8 cellular contexts compared by ENCODE assay signal in the genomic region with DNA sequence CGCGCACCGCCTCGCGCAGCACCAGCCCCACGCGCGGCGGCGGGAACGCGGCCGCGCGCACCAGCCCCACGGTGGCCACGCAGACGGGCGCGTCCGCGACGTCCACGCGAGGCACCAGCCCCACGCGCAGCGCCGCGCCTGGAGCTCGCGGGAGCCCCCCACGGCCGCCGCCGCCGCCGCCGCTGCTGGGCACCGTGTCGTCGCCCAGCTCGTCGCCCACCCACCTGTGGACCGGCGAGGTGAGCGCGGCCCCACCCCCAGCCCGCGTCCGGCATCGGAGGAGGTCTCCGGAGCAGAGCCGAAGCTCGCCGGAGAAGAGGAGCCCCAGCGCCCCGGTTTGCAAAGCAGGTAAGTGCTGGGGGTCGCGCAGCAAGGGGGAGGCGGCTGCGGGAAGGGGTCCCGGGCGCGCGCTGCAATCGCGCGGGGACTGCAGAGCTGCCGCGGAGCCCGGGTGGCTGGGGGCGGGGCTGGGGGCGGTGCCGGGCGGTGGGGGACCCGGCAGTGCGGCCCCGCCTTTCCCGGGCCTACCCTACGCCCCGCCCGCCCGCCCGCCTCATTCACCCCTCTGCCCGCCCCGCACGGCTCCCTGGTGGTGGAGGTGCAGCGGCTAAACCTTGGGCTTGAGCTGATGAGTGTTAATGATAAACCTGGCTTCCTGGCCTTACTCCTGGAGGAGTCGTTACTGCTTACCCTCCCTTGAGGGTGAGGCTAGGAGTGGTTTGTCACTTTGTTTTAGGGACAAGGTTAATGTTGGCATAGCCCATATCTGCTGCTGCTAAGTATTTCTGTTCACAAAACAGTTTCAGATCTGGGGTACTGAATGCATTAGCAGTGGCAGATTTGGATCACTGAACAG. TPM values are rescaled to one million over a fixed set of nuclear protein-coding genes. Genes with fewer than 3 reads are reported as not detected.
DNase-seq lines count a peak whose midpoint lies in the region; ATAC-seq and FAIRE-seq lines count a peak whose summit lies in the region.

No MANE protein-coding gene starts in this region.

- peak; percentile 23 for FAIRE-seq in HTR-8/SVneo (lab: Jason Lieb, UNC)

- ATAC-seq in GM21390 (IDR thresholded peaks at IDR 0.05; ENCODE audit: unreplicated experiment) = peak; percentile 62

- DNase-seq in DMS 273 (lab: John Stamatoyannopoulos, UW; ENCODE audit: unreplicated experiment) (peak; percentile 92), HTR-8/SVneo (ENCODE audit: insufficient read length, low spot score) (peak; percentile 85), NOMO-1 treated with DMSO at 0.1 percent for 48 hours (lab: John Stamatoyannopoulos, UW; ENCODE audit: unreplicated experiment) (peak; percentile 74), activated T-cell treated with anti-CD3 and anti-CD28 coated beads for 1 hour (ENCODE audit: low read depth) (peak; percentile 83), epidermal melanocyte (ENCODE audit: insufficient read length, low spot score) (peak; percentile 63), mucosa of gallbladder (ENCODE audit: low spot score) (peak; percentile 86)
- peak; percentile 59 to 76 for DNase-seq in stimulated activated CD8-positive, alpha-beta memory T cell treated with anti-CD3 and anti-CD28 coated beads, Interleukin-4, amount 100 ng/mL, for 4 hours (ENCODE audit: low read depth in 2 of 2, low spot score in 1 of 2)

RNA-seq across cellular contexts. Expression of gene FAM117B, which starts 0.9 kb away (rescaled TPM):
- total RNA-seq in mucosa of gallbladder = 14.4 TPM

Comparison
In these comparisons a context has a peak if more than half of its experiments do, and no peak if none do; other contexts are left out.
1. Peak in every context shown above with its lines: DNase-seq and ATAC-seq.